In the genomic region with DNA sequence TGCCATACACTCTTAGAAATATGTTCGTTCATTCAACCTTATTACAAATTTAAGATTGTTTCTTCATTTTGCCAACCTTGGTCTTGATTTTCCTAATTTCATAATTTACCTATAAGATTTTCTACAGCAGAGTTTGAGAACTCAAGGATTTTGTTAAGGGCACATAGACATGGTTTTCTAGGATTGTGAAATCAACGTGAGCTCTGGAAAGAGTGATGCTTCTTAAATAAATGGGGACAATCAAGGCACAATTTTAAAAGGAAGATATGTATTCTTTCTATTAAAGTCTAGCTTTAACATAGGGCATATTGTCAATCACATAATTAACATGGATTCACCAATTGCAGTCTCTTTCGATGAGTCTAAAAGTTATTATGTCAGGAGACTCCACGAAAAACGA, we compare ENCODE assay signal across 39 cellular contexts.
"Had no signal": no experiment of that assay in that cellular context is flagged by ENCODE, and none has a peak within 500 bp of the region (broad histone marks: within the 10 kb centered on the region; RNA-seq: fewer than 3 reads in every experiment).

No MANE protein-coding gene starts in this region.

- H3K27me3 Mint-ChIP-seq: activated naive CD4-positive, alpha-beta T cell treated with anti-CD3 and anti-CD28 coated beads, Interleukin-2, amount 10 ng/mL, durations not matched to agents 7 days and 5 days; activated naive CD4-positive, alpha-beta T cell treated with anti-CD3 and anti-CD28 coated beads, Interleukin-2, amount 50 U/mL, for 24 hours; activated naive CD8-positive, alpha-beta T cell treated with anti-CD3 and anti-CD28 coated beads, Interleukin-2, amount 50 U/mL, for 24 hours; activated T-cell treated with anti-CD3 and anti-CD28 coated beads, Interleukin-2, amount 50 U/mL, for 24 hours; activated T-helper 17 cell treated with anti-CD3 and anti-CD28 coated beads, Interleukin-2, amount 50 U/mL, for 72 hours; brain; central memory CD8-positive, alpha-beta T cell had no signal

- DNase-seq: activated effector memory CD4-positive, alpha-beta T cell treated with anti-CD3 and anti-CD28 coated beads, Interleukin-2, amount 50 U/mL, for 16 hours; activated effector memory CD4-positive, alpha-beta T cell treated with Interleukin-2 at 50 U/mL for 16 hours; activated gamma-delta T cell; activated gamma-delta T cell treated with Interleukin-2 at 50 U/mL for 16 hours; activated naive CD4-positive, alpha-beta T cell; activated naive CD4-positive, alpha-beta T cell treated with anti-CD3 and anti-CD28 coated beads for 36 hours; activated naive CD4-positive, alpha-beta T cell treated with anti-CD3 and anti-CD28 coated beads, Interleukin-2, amount 10 ng/mL, durations not matched to agents 7 days and 5 days; activated naive CD4-positive, alpha-beta T cell treated with anti-CD3 and anti-CD28 coated beads, Interleukin-2, amount 50 U/mL, for 16 hours; activated naive CD4-positive, alpha-beta T cell treated with Interleukin-2 at 50 U/mL for 16 hours; activated naive CD8-positive, alpha-beta T cell treated with anti-CD3 and anti-CD28 coated beads for 36 hours; activated naive CD8-positive, alpha-beta T cell treated with anti-CD3 and anti-CD28 coated beads, Interleukin-2, amount 10 ng/mL, durations not matched to agents 7 days and 5 days; activated naive CD8-positive, alpha-beta T cell treated with anti-CD3 and anti-CD28 coated beads, Interleukin-2, amount 50 U/mL, for 24 hours; activated T-cell treated with anti-CD3 and anti-CD28 coated beads, Interleukin-2, amount 50 U/mL, for 24 hours; activated T-cell treated with anti-CD3 and anti-CD28 coated beads, Interleukin-2, amount 50 U/mL, for 4 hours; activated T-cell treated with anti-CD3 and anti-CD28 coated beads, Interleukin-2, amount 50 U/mL, for 48 hours; activated T-cell treated with anti-CD3 and anti-CD28 coated beads, Interleukin-2, amount 50 U/mL, for 72 hours; adrenal gland; amniotic stem cell; amygdala; anterior cingulate cortex; aorta; body of pancreas; brain microvascular endothelial cell; caudate nucleus; central memory CD4-positive, alpha-beta T cell; cerebellar nuclear complex had no signal

- H3K4me3 Mint-ChIP-seq: activated naive CD4-positive, alpha-beta T cell treated with anti-CD3 and anti-CD28 coated beads for 36 hours; activated naive CD4-positive, alpha-beta T cell treated with anti-CD3 and anti-CD28 coated beads, Interleukin-2, amount 10 ng/mL, durations not matched to agents 7 days and 5 days; activated naive CD4-positive, alpha-beta T cell treated with anti-CD3 and anti-CD28 coated beads, Interleukin-2, amount 50 U/mL, for 24 hours; activated naive CD8-positive, alpha-beta T cell; activated naive CD8-positive, alpha-beta T cell treated with anti-CD3 and anti-CD28 coated beads for 36 hours; activated naive CD8-positive, alpha-beta T cell treated with anti-CD3 and anti-CD28 coated beads, Interleukin-2, amount 10 ng/mL, durations not matched to agents 7 days and 5 days; activated naive CD8-positive, alpha-beta T cell treated with anti-CD3 and anti-CD28 coated beads, Interleukin-2, amount 50 U/mL, for 24 hours; activated T-cell treated with anti-CD3 and anti-CD28 coated beads, Interleukin-2, amount 50 U/mL, for 24 hours; activated T-cell treated with anti-CD3 and anti-CD28 coated beads, Interleukin-2, amount 50 U/mL, for 4 hours; activated T-cell treated with anti-CD3 and anti-CD28 coated beads, Interleukin-2, amount 50 U/mL, for 72 hours; activated T-helper 1 cell treated with anti-CD3 and anti-CD28 coated beads, Interleukin-12 subunit alpha, Interleukin-12 subunit beta, Interleukin-2, Interleukin-4 antibody, amounts not matched to agents 30 ng/mL and 10 ng/mL and 1 ng/mL, durations not matched to agents 14 hours and 24 hours and 36 hours; activated T-helper 17 cell treated with anti-CD3 and anti-CD28 coated beads, Interleukin-2, amount 50 U/mL, for 72 hours; brain; central memory CD8-positive, alpha-beta T cell had no signal

- H3K36me3 Mint-ChIP-seq: activated naive CD4-positive, alpha-beta T cell treated with anti-CD3 and anti-CD28 coated beads, Interleukin-2, amount 10 ng/mL, durations not matched to agents 7 days and 5 days; activated naive CD4-positive, alpha-beta T cell treated with anti-CD3 and anti-CD28 coated beads, Interleukin-2, amount 50 U/mL, for 24 hours; activated naive CD4-positive, alpha-beta T cell treated with anti-CD3 and anti-CD28 coated beads, Interleukin-2, amount 50 U/mL, for 72 hours; activated naive CD8-positive, alpha-beta T cell; activated naive CD8-positive, alpha-beta T cell treated with anti-CD3 and anti-CD28 coated beads for 36 hours; activated naive CD8-positive, alpha-beta T cell treated with anti-CD3 and anti-CD28 coated beads, Interleukin-2, amount 10 ng/mL, durations not matched to agents 7 days and 5 days; brain had no signal

- H3K4me3 ChIP-seq: adrenal gland, ascending aorta, body of pancreas, breast epithelium, cardiac muscle cell had no signal

- H3K36me3 ChIP-seq: adrenal gland, ascending aorta, brain microvascular endothelial cell, breast epithelium, cardiac muscle cell had no signal

- H3K9me3 ChIP-seq: adrenal gland, ascending aorta, body of pancreas, breast epithelium had no signal

- H3K9me3 Mint-ChIP-seq: activated naive CD4-positive, alpha-beta T cell treated with anti-CD3 and anti-CD28 coated beads for 36 hours; activated naive CD4-positive, alpha-beta T cell treated with anti-CD3 and anti-CD28 coated beads, Interleukin-2, amount 10 ng/mL, durations not matched to agents 7 days and 5 days; activated naive CD4-positive, alpha-beta T cell treated with anti-CD3 and anti-CD28 coated beads, Interleukin-2, amount 50 U/mL, for 24 hours; activated naive CD8-positive, alpha-beta T cell treated with anti-CD3 and anti-CD28 coated beads for 36 hours; activated naive CD8-positive, alpha-beta T cell treated with anti-CD3 and anti-CD28 coated beads, Interleukin-2, amount 10 ng/mL, durations not matched to agents 7 days and 5 days; activated T-cell treated with anti-CD3 and anti-CD28 coated beads, Interleukin-2, amount 50 U/mL, for 24 hours; activated T-cell treated with anti-CD3 and anti-CD28 coated beads, Interleukin-2, amount 50 U/mL, for 4 hours; activated T-helper 1 cell treated with anti-CD3 and anti-CD28 coated beads, Interleukin-12 subunit alpha, Interleukin-12 subunit beta, Interleukin-2, Interleukin-4 antibody, amounts not matched to agents 30 ng/mL and 10 ng/mL and 1 ng/mL, durations not matched to agents 14 hours and 24 hours and 36 hours; activated T-helper 17 cell treated with anti-CD3 and anti-CD28 coated beads, Interleukin-2, amount 50 U/mL, for 72 hours; activated T-helper 2 cell treated with anti-CD3 and anti-CD28 coated beads, Interferon-gamma antibody, Interleukin-2, Interleukin-4, amounts not matched to agents 10 μg/mL and 5 μg/mL and 100 μg/mL, durations not matched to agents 14 hours and 24 hours and 36 hours; central memory CD8-positive, alpha-beta T cell had no signal

- H3K4me1 ChIP-seq: adrenal gland, ascending aorta, body of pancreas, breast epithelium had no signal

- ATAC-seq: activated naive CD4-positive, alpha-beta T cell treated with anti-CD3 and anti-CD28 coated beads, Interleukin-2, amount 50 U/mL, for 72 hours; activated naive CD8-positive, alpha-beta T cell treated with anti-CD3 and anti-CD28 coated beads, Interleukin-2, amount 50 U/mL, for 24 hours; activated T-cell treated with anti-CD3 and anti-CD28 coated beads, Interleukin-2, amount 50 U/mL, for 4 hours; activated T-cell treated with anti-CD3 and anti-CD28 coated beads, Interleukin-2, amount 50 U/mL, for 72 hours; activated T-helper 17 cell treated with anti-CD3 and anti-CD28 coated beads, Interleukin-2, amount 50 U/mL, for 72 hours; body of pancreas had no signal

- H3K27ac ChIP-seq: adrenal gland, ascending aorta, body of pancreas, brain microvascular endothelial cell, breast epithelium, cardiac muscle cell had no signal

- FAIRE-seq: astrocyte, bronchial epithelial cell had no signal

- H3K4me1 Mint-ChIP-seq: activated naive CD4-positive, alpha-beta T cell treated with anti-CD3 and anti-CD28 coated beads, Interleukin-2, amount 10 ng/mL, durations not matched to agents 7 days and 5 days; activated naive CD4-positive, alpha-beta T cell treated with anti-CD3 and anti-CD28 coated beads, Interleukin-2, amount 50 U/mL, for 24 hours; activated naive CD8-positive, alpha-beta T cell treated with anti-CD3 and anti-CD28 coated beads for 36 hours; activated naive CD8-positive, alpha-beta T cell treated with anti-CD3 and anti-CD28 coated beads, Interleukin-2, amount 10 ng/mL, durations not matched to agents 7 days and 5 days; activated naive CD8-positive, alpha-beta T cell treated with anti-CD3 and anti-CD28 coated beads, Interleukin-2, amount 50 U/mL, for 24 hours; activated T-helper 17 cell treated with anti-CD3 and anti-CD28 coated beads, Interleukin-2, amount 50 U/mL, for 72 hours; brain; central memory CD8-positive, alpha-beta T cell had no signal

- H3K27ac Mint-ChIP-seq: activated naive CD4-positive, alpha-beta T cell treated with anti-CD3 and anti-CD28 coated beads for 36 hours; activated naive CD4-positive, alpha-beta T cell treated with anti-CD3 and anti-CD28 coated beads, Interleukin-2, amount 10 ng/mL, durations not matched to agents 7 days and 5 days; activated naive CD4-positive, alpha-beta T cell treated with anti-CD3 and anti-CD28 coated beads, Interleukin-2, amount 50 U/mL, for 24 hours; activated naive CD4-positive, alpha-beta T cell treated with anti-CD3 and anti-CD28 coated beads, Interleukin-2, amount 50 U/mL, for 72 hours; activated naive CD8-positive, alpha-beta T cell; activated naive CD8-positive, alpha-beta T cell treated with anti-CD3 and anti-CD28 coated beads for 36 hours; activated naive CD8-positive, alpha-beta T cell treated with anti-CD3 and anti-CD28 coated beads, Interleukin-2, amount 10 ng/mL, durations not matched to agents 7 days and 5 days; activated naive CD8-positive, alpha-beta T cell treated with anti-CD3 and anti-CD28 coated beads, Interleukin-2, amount 50 U/mL, for 24 hours; activated T-cell treated with anti-CD3 and anti-CD28 coated beads, Interleukin-2, amount 50 U/mL, for 24 hours; activated T-cell treated with anti-CD3 and anti-CD28 coated beads, Interleukin-2, amount 50 U/mL, for 72 hours; activated T-helper 1 cell treated with anti-CD3 and anti-CD28 coated beads, Interleukin-12 subunit alpha, Interleukin-12 subunit beta, Interleukin-2, Interleukin-4 antibody, amounts not matched to agents 30 ng/mL and 10 ng/mL and 1 ng/mL, durations not matched to agents 14 hours and 24 hours and 36 hours; activated T-helper 17 cell treated with anti-CD3 and anti-CD28 coated beads, Interleukin-2, amount 50 U/mL, for 72 hours; activated T-helper 2 cell treated with anti-CD3 and anti-CD28 coated beads, Interferon-gamma antibody, Interleukin-2, Interleukin-4, amounts not matched to agents 10 μg/mL and 5 μg/mL and 100 μg/mL, durations not matched to agents 14 hours and 24 hours and 36 hours; brain had no signal

- H3K27me3 ChIP-seq: adrenal gland, ascending aorta, body of pancreas, brain microvascular endothelial cell, breast epithelium, cardiac muscle cell had no signal
